Comparison of ENCODE assay signal across 8 cellular contexts in genomic region chr11:124115782-124116616, GRCh38. TPM values are rescaled to one million over a fixed set of nuclear protein-coding genes. Genes with fewer than 3 reads are reported as not detected.
A peak's percentile ranks its signal among the peaks of the same experiment; 100 is the strongest.
DNase-seq lines count a peak whose midpoint lies in the region; ATAC-seq and TF ChIP-seq lines count a peak whose summit lies in the region.

No MANE protein-coding gene starts in this region.

- H3K27ac Mint-ChIP-seq in natural killer cell, result peak overlapping the region; percentile 68 to 80

- H3K4me3 ChIP-seq in AG04449 (ENCODE audit: low read depth, low read length), result peak overlapping the region; percentile 71
- H3K4me3 ChIP-seq in esophagus (ENCODE audit: low read depth in 1 of 2, low read length in 2 of 2), result peak overlapping the region; percentile 62 to 74

- peaks cover 19% of the 10 kb centered on the region for H3K36me3 Mint-ChIP-seq in natural killer cell

- in situ Hi-C loops in GM13976 (cut with MboI; ENCODE audit: low sequenced_read_pairs, unreplicated experiment), result no loop called here

- intact Hi-C loops in natural killer cell (cut with micrococcal nuclease), result no loop called here

- DNase-seq in AG04449 (ENCODE audit: low read depth, low spot score) (no peak), SHP77 (lab: John Stamatoyannopoulos, UW) (peak; percentile 40 to 43), natural killer cell (no peak), COR-L47 (lab: John Stamatoyannopoulos, UW) (no peak), NCI-H2029 treated with DMSO at 0.1 percent for 48 hours (lab: John Stamatoyannopoulos, UW) (no peak), GM13976 (ENCODE audit: low spot score) (no peak)

- H3K4me1 ChIP-seq in esophagus (ENCODE audit: control insufficient read depth in 2 of 2, insufficient read depth in 2 of 2, low read length in 1 of 2), result no peaks in the 10 kb centered on the region

- 25 to 26% methylated on average over 12 of the region's 12 CpGs for WGBS in esophagus, 2 donors

- TF ChIP-seq CTCF in AG04449 (IDR thresholded peaks at IDR 0.05; ENCODE audit: insufficient read depth, low read length, missing control alignments) (no peak), natural killer cell (IDR thresholded peaks at IDR 0.05) (no peak), GM13976 (IDR thresholded peaks at IDR 0.05; ENCODE audit: borderline replicate concordance, control extremely low read depth, extremely low read depth, insufficient read depth, missing control alignments) (no peak)

- no peaks in the 10 kb centered on the region for H3K9me3 ChIP-seq in esophagus (ENCODE audit: control insufficient read depth in 2 of 2, insufficient read depth in 1 of 2, low read depth in 1 of 2, low read length in 1 of 2)

- H3K27me3 Mint-ChIP-seq in natural killer cell (ENCODE audit: low read depth in 2 of 2), result peaks cover under 1 to 11% of the 10 kb centered on the region in 2 donors

- POLR2A ChIA-PET in AG04449 (lab: Yijun Ruan, JAX), result no interaction called here

- no peaks in the 10 kb centered on the region for H3K27me3 ChIP-seq in esophagus (ENCODE audit: control insufficient read depth in 1 of 2, insufficient read depth in 2 of 2, low read length in 2 of 2)

- CTCF ChIA-PET in AG04449 (lab: Yijun Ruan, JAX), result interaction anchor here (0.8 to 1.8 kb wide), 4 partner anchors 10 to 79 kb away, joined by 3 to 8 read pairs (median 4); no protein-coding TSS in a partner anchor

- peaks cover 36 to 37% of the 10 kb centered on the region in 2 donors for H3K4me1 Mint-ChIP-seq in natural killer cell

- H3K9me3 Mint-ChIP-seq in natural killer cell, result no peaks in the 10 kb centered on the region

- peaks cover 6 to 13% of the 10 kb centered on the region in 2 donors for H3K36me3 ChIP-seq in esophagus (ENCODE audit: control insufficient read depth in 2 of 2, insufficient read depth in 2 of 2, low read length in 1 of 2)

- peak; percentile 29 for ATAC-seq in GM21390 (IDR thresholded peaks at IDR 0.05; ENCODE audit: unreplicated experiment)
- ATAC-seq in natural killer cell, result peak; percentile 46 to 57 (median 48)

- H3K4me3 Mint-ChIP-seq in natural killer cell, result peak overlapping the region; percentile 96

- peak overlapping the region in 1 of 2 donors; percentile 24 for H3K27ac ChIP-seq in esophagus (ENCODE audit: low read depth in 2 of 2, low read length in 1 of 2)

RNA-seq across cellular contexts. Expression of gene VWA5A, which starts 0.7 kb away (rescaled TPM):
- 1 to 10 TPM; 6.6 TPM for polyA plus RNA-seq in esophagus
- 10 to 100 TPM in 2 of 3 donors, 1 to 10 TPM in 1; 9.2 to 12.9 (median 11.8) TPM for total RNA-seq in natural killer cell

Comparison
In these comparisons a context has a peak if more than half of its experiments do, and no peak if none do; other contexts are left out.
1. DNase-seq: peak in SHP77 (2 of 2); none in AG04449 (single experiment), natural killer cell (single experiment), COR-L47 (single experiment), NCI-H2029 treated with DMSO at 0.1 percent for 48 hours (single experiment) and GM13976 (single experiment).